Comparison of ENCODE assay signal across 18 cellular contexts in the genomic region with DNA sequence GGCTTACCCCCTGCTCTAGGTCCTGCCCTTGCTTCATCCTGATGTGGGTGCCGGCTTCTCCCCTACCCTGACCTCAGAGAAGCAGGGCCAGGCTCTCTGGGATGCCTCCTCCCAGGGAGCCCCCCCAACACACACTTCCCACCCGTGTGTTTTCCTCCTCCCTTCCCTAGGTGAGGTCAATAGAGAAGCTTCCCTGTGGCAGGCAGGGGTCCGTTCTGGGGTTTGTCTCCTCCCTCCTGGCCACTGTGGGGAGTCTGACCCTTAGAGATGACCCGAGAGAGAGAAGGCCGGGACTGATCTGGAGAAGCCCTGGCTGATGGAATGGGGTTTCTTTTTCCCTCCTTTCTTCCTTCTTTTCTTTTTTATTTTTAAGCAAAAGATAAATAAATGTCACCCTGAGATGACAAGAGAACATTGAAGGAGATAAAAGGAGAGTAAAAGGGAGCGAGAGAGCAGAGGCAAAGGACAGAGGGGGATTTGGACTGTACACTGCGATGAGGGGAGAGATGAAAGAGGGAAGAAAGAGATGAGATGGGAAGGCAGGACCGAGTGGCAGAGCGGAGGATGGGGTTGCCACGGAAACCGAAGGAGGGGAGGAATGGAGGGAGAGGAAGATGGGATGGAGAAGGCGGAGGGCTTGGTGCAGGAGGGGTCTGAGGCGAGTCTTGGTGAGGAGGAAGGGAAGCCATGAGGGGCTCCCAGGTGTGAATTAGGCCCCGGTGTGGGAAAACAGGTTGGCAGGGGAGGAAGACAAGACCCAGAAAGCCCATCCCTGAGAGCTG. TPM values are rescaled to one million over a fixed set of nuclear protein-coding genes. Genes with fewer than 3 reads are reported as not detected.
DNase-seq lines count a peak whose midpoint lies in the region; ATAC-seq and TF ChIP-seq lines count a peak whose summit lies in the region.
"Had no signal": no experiment of that assay in that cellular context is flagged by ENCODE, and none has a peak within 500 bp of the region (broad histone marks: within the 10 kb centered on the region; RNA-seq: fewer than 3 reads in every experiment).

No MANE protein-coding gene starts in this region.

- no peak for DNase-seq in activated naive CD8-positive, alpha-beta T cell treated with anti-CD3 and anti-CD28 coated beads, Interleukin-2, amount 10 ng/mL, durations not matched to agents 7 days and 5 days
- DNase-seq in activated naive CD8-positive, alpha-beta T cell treated with anti-CD3 and anti-CD28 coated beads for 36 hours = no peak
- DNase-seq in caudate nucleus (lab: John Stamatoyannopoulos, UW) (peak in 7 of 61 donors; percentile 17 to 60 (median 25)), mesenteric fat pad (ENCODE audit: low spot score) (no peak), MV-4-11 (lab: John Stamatoyannopoulos, UW) (no peak), GM13977 (ENCODE audit: low spot score) (no peak)
- DNase-seq: activated CD4-positive, alpha-beta memory T cell treated with anti-CD3 and anti-CD28 coated beads, Interleukin-2, amount 10 ng/mL, durations not matched to agents 7 days and 5 days; activated naive CD8-positive, alpha-beta T cell treated with anti-CD3 and anti-CD28 coated beads, Interleukin-2, amount 50 U/mL, for 24 hours; activated T-cell treated with anti-CD3 and anti-CD28 coated beads, Interleukin-2, amount 50 U/mL, for 48 hours; dorsolateral prefrontal cortex; NCI-H1694 treated with DMSO at 0.1 percent for 48 hours; NCI-H446 treated with DMSO at 0.1 percent for 48 hours; Right ventricle myocardium superior; thyroid gland; WERI-Rb-1 had no signal

- peaks cover 2% of the 10 kb centered on the region for H3K36me3 Mint-ChIP-seq in activated naive CD8-positive, alpha-beta T cell treated with anti-CD3 and anti-CD28 coated beads, Interleukin-2, amount 10 ng/mL, durations not matched to agents 7 days and 5 days
- no peaks in the 10 kb centered on the region for H3K36me3 Mint-ChIP-seq in activated naive CD8-positive, alpha-beta T cell treated with anti-CD3 and anti-CD28 coated beads for 36 hours
- H3K36me3 Mint-ChIP-seq in nephron (ENCODE audit: low read depth) = peaks cover 4% of the 10 kb centered on the region

- H3K27ac ChIP-seq in caudate nucleus (ENCODE audit: low read depth, low read length) = peak overlapping the region; percentile 55
- H3K27ac ChIP-seq: WERI-Rb-1 had no signal

- peaks cover 9% of the 10 kb centered on the region for H3K4me1 Mint-ChIP-seq in activated naive CD8-positive, alpha-beta T cell treated with anti-CD3 and anti-CD28 coated beads, Interleukin-2, amount 10 ng/mL, durations not matched to agents 7 days and 5 days
- peaks cover 16% of the 10 kb centered on the region for H3K4me1 Mint-ChIP-seq in activated naive CD8-positive, alpha-beta T cell treated with anti-CD3 and anti-CD28 coated beads for 36 hours
- H3K4me1 Mint-ChIP-seq in nephron = peaks cover 40% of the 10 kb centered on the region

- peak overlapping the region; percentile 66 for H3K27ac Mint-ChIP-seq in activated naive CD8-positive, alpha-beta T cell treated with anti-CD3 and anti-CD28 coated beads, Interleukin-2, amount 10 ng/mL, durations not matched to agents 7 days and 5 days
- no peak overlapping the region for H3K27ac Mint-ChIP-seq in activated naive CD8-positive, alpha-beta T cell treated with anti-CD3 and anti-CD28 coated beads for 36 hours
- peak overlapping the region in 2 of 3 experiments; percentile 78 to 80 for H3K27ac Mint-ChIP-seq in nephron
- H3K27ac Mint-ChIP-seq: activated CD4-positive, alpha-beta memory T cell treated with anti-CD3 and anti-CD28 coated beads, Interleukin-2, amount 10 ng/mL, durations not matched to agents 7 days and 5 days; activated naive CD8-positive, alpha-beta T cell treated with anti-CD3 and anti-CD28 coated beads, Interleukin-2, amount 50 U/mL, for 24 hours had no signal

- no peak for TF ChIP-seq CTCF in nephron (IDR thresholded peaks at IDR 0.05; ENCODE audit: unreplicated experiment in 3 of 3)
- TF ChIP-seq CTCF in GM13977 (IDR thresholded peaks at IDR 0.05; ENCODE audit: extremely low read depth, insufficient read depth, missing control alignments) = no peak

- no peaks in the 10 kb centered on the region for H3K27me3 Mint-ChIP-seq in activated naive CD8-positive, alpha-beta T cell treated with anti-CD3 and anti-CD28 coated beads, Interleukin-2, amount 10 ng/mL, durations not matched to agents 7 days and 5 days
- no peaks in the 10 kb centered on the region for H3K27me3 Mint-ChIP-seq in activated naive CD8-positive, alpha-beta T cell treated with anti-CD3 and anti-CD28 coated beads for 36 hours
- H3K27me3 Mint-ChIP-seq in nephron (ENCODE audit: low read depth) = no peaks in the 10 kb centered on the region
- H3K27me3 Mint-ChIP-seq: activated CD4-positive, alpha-beta memory T cell treated with anti-CD3 and anti-CD28 coated beads, Interleukin-2, amount 10 ng/mL, durations not matched to agents 7 days and 5 days; activated naive CD8-positive, alpha-beta T cell treated with anti-CD3 and anti-CD28 coated beads, Interleukin-2, amount 50 U/mL, for 24 hours had no signal

- ATAC-seq in activated naive CD8-positive, alpha-beta T cell treated with anti-CD3 and anti-CD28 coated beads, Interleukin-2, amount 10 ng/mL, durations not matched to agents 7 days and 5 days (ENCODE audit: low read depth) = no peak
- no peak for ATAC-seq in GM18909 (IDR thresholded peaks at IDR 0.05; ENCODE audit: poor library complexity, unreplicated experiment)
- ATAC-seq: activated naive CD8-positive, alpha-beta T cell treated with anti-CD3 and anti-CD28 coated beads, Interleukin-2, amount 50 U/mL, for 24 hours; esophagus mucosa had no signal

- no peaks in the 10 kb centered on the region for H3K9me3 Mint-ChIP-seq in activated naive CD8-positive, alpha-beta T cell treated with anti-CD3 and anti-CD28 coated beads, Interleukin-2, amount 10 ng/mL, durations not matched to agents 7 days and 5 days
- no peaks in the 10 kb centered on the region for H3K9me3 Mint-ChIP-seq in activated naive CD8-positive, alpha-beta T cell treated with anti-CD3 and anti-CD28 coated beads for 36 hours
- no peaks in the 10 kb centered on the region for H3K9me3 Mint-ChIP-seq in nephron
- H3K9me3 Mint-ChIP-seq: activated CD4-positive, alpha-beta memory T cell treated with anti-CD3 and anti-CD28 coated beads, Interleukin-2, amount 10 ng/mL, durations not matched to agents 7 days and 5 days; activated naive CD8-positive, alpha-beta T cell treated with anti-CD3 and anti-CD28 coated beads, Interleukin-2, amount 50 U/mL, for 24 hours had no signal

- POLR2A ChIA-PET in activated naive CD8-positive, alpha-beta T cell treated with anti-CD3 and anti-CD28 coated beads, Interleukin-2, amount 10 ng/mL, durations not matched to agents 7 days and 5 days (lab: Charles Lee) = interaction anchor here (0.7 to 1.4 kb wide), 2 partner anchors 20 to 42 kb away, joined by 3 to 4 read pairs; no protein-coding TSS in a partner anchor

- no peak overlapping the region for H3K4me3 Mint-ChIP-seq in activated naive CD8-positive, alpha-beta T cell treated with anti-CD3 and anti-CD28 coated beads, Interleukin-2, amount 10 ng/mL, durations not matched to agents 7 days and 5 days
- no peak overlapping the region for H3K4me3 Mint-ChIP-seq in activated naive CD8-positive, alpha-beta T cell treated with anti-CD3 and anti-CD28 coated beads for 36 hours
- peak overlapping the region in 1 of 3 experiments; percentile 0 for H3K4me3 Mint-ChIP-seq in nephron
- H3K4me3 Mint-ChIP-seq: activated CD4-positive, alpha-beta memory T cell treated with anti-CD3 and anti-CD28 coated beads, Interleukin-2, amount 10 ng/mL, durations not matched to agents 7 days and 5 days; activated naive CD8-positive, alpha-beta T cell treated with anti-CD3 and anti-CD28 coated beads, Interleukin-2, amount 50 U/mL, for 24 hours had no signal

- in situ Hi-C loops in GM13977 (cut with MboI; ENCODE audit: low pct_unique_long_range_greater_than_20kb, low sequenced_read_pairs, unreplicated experiment) = no loop called here

RNA-seq across cellular contexts. Expression of a gene that starts 48.4 kb away (rescaled TPM):
- total RNA-seq in activated naive CD8-positive, alpha-beta T cell treated with anti-CD3 and anti-CD28 coated beads, Interleukin-2, amount 10 ng/mL, durations not matched to agents 7 days and 5 days = 100 to 1,000 TPM; 233 to 260 TPM
- 100 to 1,000 TPM; 148 to 157 TPM for total RNA-seq in activated naive CD8-positive, alpha-beta T cell treated with anti-CD3 and anti-CD28 coated beads for 36 hours
- 56.1 TPM for total RNA-seq in mesenteric fat pad

RNA-seq across cellular contexts. Expression of a gene that starts 52.8 kb away (rescaled TPM):
- total RNA-seq in activated naive CD8-positive, alpha-beta T cell treated with anti-CD3 and anti-CD28 coated beads, Interleukin-2, amount 10 ng/mL, durations not matched to agents 7 days and 5 days = 10 to 100 TPM; 15.4 to 16.7 TPM
- total RNA-seq in activated naive CD8-positive, alpha-beta T cell treated with anti-CD3 and anti-CD28 coated beads for 36 hours = 10 to 100 TPM; 17.8 to 17.9 TPM
- 11.5 TPM for total RNA-seq in mesenteric fat pad
